ENCODE assay signal across 10 cellular contexts in the genomic region with DNA sequence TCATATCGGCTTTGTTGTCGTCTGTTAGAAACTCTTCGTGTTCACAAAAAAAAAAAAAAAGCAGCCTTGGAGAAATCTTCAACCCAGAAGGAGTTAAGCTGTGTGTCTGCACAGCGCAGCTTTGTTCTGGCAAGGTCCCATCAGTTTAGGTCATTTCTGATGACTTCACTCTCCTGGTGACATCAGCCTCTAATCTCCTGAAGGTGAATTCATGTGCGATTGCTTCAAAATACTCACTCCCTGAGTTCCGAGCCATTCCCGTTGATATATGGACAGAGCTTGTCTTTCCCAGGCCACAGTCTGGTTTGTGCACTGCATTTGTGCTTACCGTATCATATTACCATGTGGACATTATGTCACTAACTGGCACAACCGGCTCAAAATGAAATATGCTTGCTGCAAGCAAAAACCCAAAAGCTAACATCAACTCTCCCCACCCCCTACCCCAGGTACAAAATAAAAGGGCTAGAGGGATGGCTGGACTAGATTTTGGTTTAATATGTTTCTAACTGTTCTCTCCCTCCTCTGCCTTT.
DNase-seq lines count a peak whose midpoint lies in the region; ATAC-seq, FAIRE-seq and TF ChIP-seq lines count a peak whose summit lies in the region.
"Had no signal": no experiment of that assay in that cellular context is flagged by ENCODE, and none has a peak within 500 bp of the region (broad histone marks: within the 10 kb centered on the region; RNA-seq: fewer than 3 reads in every experiment).

No MANE protein-coding gene starts in this region.

- H3K9me3 ChIP-seq in CD8-positive, alpha-beta T cell (ENCODE audit: low read length), result no peaks in the 10 kb centered on the region
- H3K9me3 ChIP-seq in A673 (ENCODE audit: low read depth, low read length, poor library complexity, severe bottlenecking), result no peaks in the 10 kb centered on the region

- H3K4me1 ChIP-seq in CD8-positive, alpha-beta T cell (ENCODE audit: insufficient read depth, low read length), result no peaks in the 10 kb centered on the region
- H3K4me1 ChIP-seq in A673 (ENCODE audit: insufficient read depth, low read length, poor library complexity, severe bottlenecking), result peaks cover 4% of the 10 kb centered on the region

- POLR2A ChIA-PET in AG04449 (lab: Yijun Ruan, JAX) (no interaction called here), A673 (lab: Charles Lee; ENCODE audit: low non-redundant PET) (no interaction called here)
- POLR2A ChIA-PET in CD8-positive, alpha-beta T cell (lab: Charles Lee), result no interaction called here

- no peak overlapping the region for H3K27ac Mint-ChIP-seq in CD8-positive, alpha-beta T cell
- H3K27ac Mint-ChIP-seq: activated naive CD8-positive, alpha-beta T cell had no signal

- H3K36me3 ChIP-seq in bronchial epithelial cell (ENCODE audit: control insufficient read depth, insufficient read depth, low read length) (no peaks in the 10 kb centered on the region), A673 (ENCODE audit: insufficient read depth, low read length, poor library complexity, severe bottlenecking) (no peaks in the 10 kb centered on the region)
- H3K36me3 ChIP-seq in CD8-positive, alpha-beta T cell (ENCODE audit: insufficient read depth, low read length), result no peaks in the 10 kb centered on the region

- peak; percentile 52 for FAIRE-seq in bronchial epithelial cell (lab: Jason Lieb, UNC)

- DNase-seq in AG04449 (ENCODE audit: low read depth, low spot score) (peak; percentile 7), NCI-H1417 (lab: John Stamatoyannopoulos, UW) (peak; percentile 55 to 86 (median 65)), bronchial epithelial cell (ENCODE audit: low read depth) (peak; percentile 94), medulla oblongata (ENCODE audit: extremely low spot score) (peak; percentile 38), A673 (ENCODE audit: low spot score) (no peak)
- DNase-seq in activated effector memory CD4-positive, alpha-beta T cell treated with anti-CD3 and anti-CD28 coated beads, Interleukin-2, amount 50 U/mL, for 16 hours, result no peak
- DNase-seq in CD8-positive, alpha-beta T cell, result no peak
- DNase-seq: DND-41 had no signal

- H3K27ac ChIP-seq in CD8-positive, alpha-beta T cell (ENCODE audit: low read depth, low read length), result no peak overlapping the region
- no peak overlapping the region for H3K27ac ChIP-seq in A673 (ENCODE audit: low read depth, low read length, poor library complexity, severe bottlenecking)

- no peaks in the 10 kb centered on the region for H3K36me3 Mint-ChIP-seq in CD8-positive, alpha-beta T cell
- H3K36me3 Mint-ChIP-seq: activated naive CD8-positive, alpha-beta T cell had no signal

- CTCF ChIA-PET in AG04449 (lab: Yijun Ruan, JAX) (interaction anchor here (1.0 kb wide), 1 partner anchor 11 kb away, joined by 3 read pairs; no protein-coding TSS in a partner anchor), A673 (lab: Charles Lee) (no interaction called here)
- CTCF ChIA-PET in CD8-positive, alpha-beta T cell (lab: Charles Lee), result interaction anchor here (0.8 to 1.1 kb wide), 2 partner anchors 13 to 270 kb away, joined by 3 read pairs; no protein-coding TSS in a partner anchor

- no peak overlapping the region for H3K4me3 ChIP-seq in AG04449 (ENCODE audit: low read depth, low read length)
- H3K4me3 ChIP-seq in bronchial epithelial cell (ENCODE audit: low read depth, low read length), result no peak overlapping the region
- no peak overlapping the region for H3K4me3 ChIP-seq in CD8-positive, alpha-beta T cell (ENCODE audit: low read depth, low read length)
- no peak overlapping the region for H3K4me3 ChIP-seq in A673 (ENCODE audit: low read depth, low read length, poor library complexity, severe bottlenecking)

- ATAC-seq in GM19328 (IDR thresholded peaks at IDR 0.05; ENCODE audit: unreplicated experiment), result no peak
- no peak for ATAC-seq in CD8-positive, alpha-beta T cell

- H3K27me3 Mint-ChIP-seq in CD8-positive, alpha-beta T cell (ENCODE audit: low read depth), result no peaks in the 10 kb centered on the region
- H3K27me3 Mint-ChIP-seq: activated naive CD8-positive, alpha-beta T cell had no signal

- H3K4me1 Mint-ChIP-seq in CD8-positive, alpha-beta T cell (ENCODE audit: low read depth), result peaks cover 33% of the 10 kb centered on the region

- H3K9me3 Mint-ChIP-seq in CD8-positive, alpha-beta T cell, result no peaks in the 10 kb centered on the region

- H3K4me3 Mint-ChIP-seq in CD8-positive, alpha-beta T cell, result no peak overlapping the region
- H3K4me3 Mint-ChIP-seq: activated naive CD8-positive, alpha-beta T cell had no signal

- intact Hi-C loops in CD8-positive, alpha-beta T cell (cut with DNase I, micrococcal nuclease), result loop anchor here (5.0 kb wide), 2 partner anchors 35 to 45 kb away; no protein-coding TSS in a partner anchor
- intact Hi-C loops in A673 (cut with micrococcal nuclease; ENCODE audit: unreplicated experiment), result no loop called here

- no peaks in the 10 kb centered on the region for H3K27me3 ChIP-seq in bronchial epithelial cell (ENCODE audit: control insufficient read depth, insufficient read depth, low read length)
- no peaks in the 10 kb centered on the region for H3K27me3 ChIP-seq in CD8-positive, alpha-beta T cell (ENCODE audit: insufficient read depth, low read length)
- H3K27me3 ChIP-seq in A673 (replicated peaks; ENCODE audit: insufficient read depth, low read depth, low read length, poor library complexity), result no peaks in the 10 kb centered on the region

- TF ChIP-seq CTCF in AG04449 (IDR thresholded peaks at IDR 0.05; ENCODE audit: insufficient read depth, low read length, missing control alignments) (no peak), bronchial epithelial cell (IDR thresholded peaks at IDR 0.05; ENCODE audit: insufficient read depth, low read length, severe bottlenecking) (no peak), A673 (conservative IDR thresholded peaks at IDR 0.05; ENCODE audit: low read depth, low read length) (no peak)
- TF ChIP-seq CTCF in CD8-positive, alpha-beta T cell (IDR thresholded peaks at IDR 0.05), result no peak

- BruUV-seq in A673 (replicated peaks; lab: Mats Ljungman, UMichigan), result no TSS peak

Comparison
In these comparisons a context has a peak if more than half of its experiments do, and no peak if none do; other contexts are left out.
1. DNase-seq: peak in AG04449 (single experiment), NCI-H1417 (3 of 3), bronchial epithelial cell (single experiment) and medulla oblongata (single experiment); none in activated effector memory CD4-positive, alpha-beta T cell treated with anti-CD3 and anti-CD28 coated beads, Interleukin-2, amount 50 U/mL, for 16 hours (single experiment), CD8-positive, alpha-beta T cell (0 of 7) and A673 (single experiment).